In genomic region chr1:232556336-232556735, GRCh38 we compare ENCODE assay signal across 19 cellular contexts.
"Had no signal": no experiment of that assay in that cellular context is flagged by ENCODE, and none has a peak within 500 bp of the region (broad histone marks: within the 10 kb centered on the region; RNA-seq: fewer than 3 reads in every experiment).

No MANE protein-coding gene starts in this region.

- H3K27me3 ChIP-seq: foreskin keratinocyte, ovary, right lobe of liver, testis, upper lobe of left lung had no signal

- DNase-seq: activated CD4-positive, alpha-beta T cell treated with anti-CD3 and anti-CD28 coated beads, Interleukin-2, amount 50 U/mL, for 1 hour; activated CD8-positive, alpha-beta memory T cell treated with anti-CD3 and anti-CD28 coated beads, Interleukin-2, amount 50 U/mL, for 4 hours; activated naive CD4-positive, alpha-beta T cell treated with anti-CD3 and anti-CD28 coated beads for 36 hours; activated T-cell treated with anti-CD3 and anti-CD28 coated beads, Interleukin-2, amount 50 U/mL, for 4 hours; anterior cingulate cortex; central memory CD4-positive, alpha-beta T cell; effector memory CD4-positive, alpha-beta T cell; foreskin keratinocyte; glutamatergic neuron; naive thymus-derived CD4-positive, alpha-beta T cell; ovary; right lobe of liver; stimulated activated CD4-positive, alpha-beta T cell treated with anti-CD3 and anti-CD28 coated beads, Interleukin-4, amount 100 ng/mL, for 24 hours; testis; upper lobe of left lung had no signal

- H3K27ac ChIP-seq: foreskin keratinocyte, ovary, right lobe of liver, testis, upper lobe of left lung had no signal

- H3K4me3 ChIP-seq: mucosa of descending colon, ovary, right lobe of liver, testis, upper lobe of left lung had no signal

- FAIRE-seq: keratinocyte had no signal

- ATAC-seq: activated CD4-positive, CD25-positive, alpha-beta regulatory T cell treated with anti-CD3 and anti-CD28 coated beads, Interleukin-2, amount 50 U/mL, for 24 hours; activated T-cell treated with anti-CD3 and anti-CD28 coated beads, Interleukin-2, amount 50 U/mL, for 4 hours; foreskin keratinocyte; naive thymus-derived CD4-positive, alpha-beta T cell; right lobe of liver; stimulated activated memory B cell treated with anti-CD40 and anti-IgM and Interleukin-4, amounts not matched to agents 10 μg/mL and 1 μg/mL and 100 μg/mL, for 72 hours had no signal

- H3K4me1 ChIP-seq: foreskin keratinocyte, right lobe of liver had no signal

- H3K9me3 ChIP-seq: mucosa of descending colon, ovary, right lobe of liver, testis, upper lobe of left lung had no signal

- H3K36me3 ChIP-seq: ovary, right lobe of liver, upper lobe of left lung had no signal
